In the genomic region with DNA sequence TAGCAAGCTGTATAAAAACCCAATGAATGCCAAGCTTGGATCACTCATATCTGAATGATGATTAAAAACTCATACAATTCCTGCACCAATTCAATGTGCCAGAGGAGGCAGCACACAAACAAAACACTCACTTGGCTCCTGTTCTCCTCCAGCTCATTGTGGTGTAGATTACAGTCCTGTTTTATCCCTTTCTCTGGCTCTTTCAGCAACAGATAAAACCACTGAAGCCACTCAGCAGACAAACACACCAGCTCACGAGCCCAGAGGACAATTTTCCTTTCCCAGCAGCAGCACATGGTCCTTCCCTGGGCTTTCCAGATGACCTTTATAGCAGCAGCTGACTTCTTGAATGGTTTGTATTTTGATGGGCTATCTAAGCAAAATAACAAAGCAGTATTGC, we compare ENCODE assay signal across 9 cellular contexts.
A peak's percentile ranks its signal among the peaks of the same experiment; 100 is the strongest.
DNase-seq lines count a peak whose midpoint lies in the region; ATAC-seq and TF ChIP-seq lines count a peak whose summit lies in the region.
"Had no signal": no experiment of that assay in that cellular context is flagged by ENCODE, and none has a peak within 500 bp of the region (broad histone marks: within the 10 kb centered on the region; RNA-seq: fewer than 3 reads in every experiment).

No MANE protein-coding gene starts in this region.

- no peak overlapping the region for H3K27ac ChIP-seq in colonic mucosa
- H3K27ac ChIP-seq in osteoblast (ENCODE audit: low read depth, low read length): no peak overlapping the region
- no peak overlapping the region for H3K27ac ChIP-seq in coronary artery

- no peak overlapping the region for H3K9ac ChIP-seq in colonic mucosa (ENCODE audit: low read depth in 2 of 2, low read length in 2 of 2)

- H3K36me3 Mint-ChIP-seq in activated CD8-positive, alpha-beta memory T cell treated with anti-CD3 and anti-CD28 coated beads, Interleukin-2, amount 10 ng/mL, durations not matched to agents 7 days and 5 days: no peaks in the 10 kb centered on the region

- no peak overlapping the region for H3K4me3 Mint-ChIP-seq in activated CD8-positive, alpha-beta memory T cell treated with anti-CD3 and anti-CD28 coated beads, Interleukin-2, amount 10 ng/mL, durations not matched to agents 7 days and 5 days
- H3K4me3 Mint-ChIP-seq: stimulated activated naive CD8-positive, alpha-beta T cell treated with anti-CD3 and anti-CD28 coated beads, Interleukin-15, Interleukin-2, amounts not matched to agents 100 ng/mL and 50 ng/mL, for 24 hours had no signal

- no peak overlapping the region for H2AFZ ChIP-seq in osteoblast (ENCODE audit: low read length)

- ATAC-seq in GM21515 (IDR thresholded peaks at IDR 0.05; ENCODE audit: unreplicated experiment): no peak
- no peak for ATAC-seq in activated CD8-positive, alpha-beta memory T cell treated with anti-CD3 and anti-CD28 coated beads, Interleukin-2, amount 10 ng/mL, durations not matched to agents 7 days and 5 days
- ATAC-seq in HG03469 (IDR thresholded peaks at IDR 0.05; ENCODE audit: unreplicated experiment): no peak

- no peaks in the 10 kb centered on the region for H3K79me2 ChIP-seq in osteoblast (ENCODE audit: insufficient read depth, low read length)

- peaks cover 25% of the 10 kb centered on the region for H3K27me3 Mint-ChIP-seq in activated CD8-positive, alpha-beta memory T cell treated with anti-CD3 and anti-CD28 coated beads, Interleukin-2, amount 10 ng/mL, durations not matched to agents 7 days and 5 days

- TF ChIP-seq CTCF in GM10266 (IDR thresholded peaks at IDR 0.05; ENCODE audit: control insufficient read depth, insufficient read depth, low read depth, missing control alignments) (peak; percentile 50), colonic mucosa (IDR thresholded peaks at IDR 0.05) (peak; percentile 39), osteoblast (IDR thresholded peaks at IDR 0.05; ENCODE audit: extremely low read depth, low read depth, low read length) (peak; percentile 68), coronary artery (IDR thresholded peaks at IDR 0.05) (no peak)

- no peaks in the 10 kb centered on the region for H3K4me1 ChIP-seq in colonic mucosa
- H3K4me1 ChIP-seq in osteoblast (ENCODE audit: insufficient read depth, low read length): no peaks in the 10 kb centered on the region

- no peak overlapping the region for H3K4me3 ChIP-seq in colonic mucosa
- no peak overlapping the region for H3K4me3 ChIP-seq in osteoblast (ENCODE audit: insufficient read depth, low read length)
- H3K4me3 ChIP-seq in coronary artery: no peak overlapping the region

- H3K27me3 ChIP-seq in colonic mucosa: no peaks in the 10 kb centered on the region
- no peaks in the 10 kb centered on the region for H3K27me3 ChIP-seq in osteoblast (ENCODE audit: insufficient read depth, low read length)

- no peaks in the 10 kb centered on the region for H4K20me1 ChIP-seq in osteoblast (ENCODE audit: insufficient read depth, low read length)

- intact Hi-C loops in colonic mucosa (cut with DNase I): no loop called here

- H3K27ac Mint-ChIP-seq in activated CD8-positive, alpha-beta memory T cell treated with anti-CD3 and anti-CD28 coated beads, Interleukin-2, amount 10 ng/mL, durations not matched to agents 7 days and 5 days: no peak overlapping the region
- H3K27ac Mint-ChIP-seq: stimulated activated naive CD8-positive, alpha-beta T cell treated with anti-CD3 and anti-CD28 coated beads, Interleukin-15, Interleukin-2, amounts not matched to agents 100 ng/mL and 50 ng/mL, for 24 hours had no signal

- no peaks in the 10 kb centered on the region for H3K9me3 Mint-ChIP-seq in activated CD8-positive, alpha-beta memory T cell treated with anti-CD3 and anti-CD28 coated beads, Interleukin-2, amount 10 ng/mL, durations not matched to agents 7 days and 5 days (ENCODE audit: low read depth)
- H3K9me3 Mint-ChIP-seq: stimulated activated naive CD8-positive, alpha-beta T cell treated with anti-CD3 and anti-CD28 coated beads, Interleukin-15, Interleukin-2, amounts not matched to agents 100 ng/mL and 50 ng/mL, for 24 hours had no signal

- H3K36me3 ChIP-seq in colonic mucosa (no peaks in the 10 kb centered on the region), osteoblast (ENCODE audit: insufficient read depth, low read length) (no peaks in the 10 kb centered on the region)

- no peaks in the 10 kb centered on the region for H3K4me1 Mint-ChIP-seq in activated CD8-positive, alpha-beta memory T cell treated with anti-CD3 and anti-CD28 coated beads, Interleukin-2, amount 10 ng/mL, durations not matched to agents 7 days and 5 days

- H3K4me2 ChIP-seq in osteoblast (ENCODE audit: insufficient read depth, low read length): no peak overlapping the region

- DNase-seq in GM10266 (ENCODE audit: extremely low spot score) (no peak), NCI-H1105 (lab: John Stamatoyannopoulos, UW) (peak; percentile 2), colonic mucosa (no peak), osteoblast (ENCODE audit: insufficient read length, low spot score, missing footprints) (no peak), coronary artery (ENCODE audit: low spot score) (no peak)
- DNase-seq in activated CD8-positive, alpha-beta memory T cell treated with anti-CD3 and anti-CD28 coated beads, Interleukin-2, amount 10 ng/mL, durations not matched to agents 7 days and 5 days: no peak

- H3K9me3 ChIP-seq in colonic mucosa (no peaks in the 10 kb centered on the region), osteoblast (ENCODE audit: low read depth, low read length) (no peaks in the 10 kb centered on the region)

- CTCF ChIA-PET in activated CD8-positive, alpha-beta memory T cell treated with anti-CD3 and anti-CD28 coated beads, Interleukin-2, amount 10 ng/mL, durations not matched to agents 7 days and 5 days (lab: Charles Lee): interaction anchor here (1.6 kb wide), 1 partner anchor 303 kb away, joined by 3 read pairs; no protein-coding TSS in a partner anchor
